16 cellular contexts compared by ENCODE assay signal in genomic region chr4:147620315-147620714, GRCh38. TPM values are rescaled to one million over a fixed set of nuclear protein-coding genes. Genes with fewer than 3 reads are reported as not detected.
DNase-seq lines count a peak whose midpoint lies in the region; ATAC-seq, FAIRE-seq and TF ChIP-seq lines count a peak whose summit lies in the region.
"Had no signal": no experiment of that assay in that cellular context is flagged by ENCODE, and none has a peak within 500 bp of the region (broad histone marks: within the 10 kb centered on the region; RNA-seq: fewer than 3 reads in every experiment).

No MANE protein-coding gene starts in this region.

- no peak overlapping the region for H3K18ac ChIP-seq in H9 (ENCODE audit: insufficient read length, low read depth, low read length)

- H3T11ph ChIP-seq in H9 (ENCODE audit: low read length) = no peak overlapping the region

- H4K91ac ChIP-seq in H9 (ENCODE audit: insufficient read length, low read depth, low read length) = no peak overlapping the region

- no peaks in the 10 kb centered on the region for H3K79me1 ChIP-seq in H9 (ENCODE audit: insufficient read depth, low read depth, low read length, poor library complexity, severe bottlenecking)

- no peaks in the 10 kb centered on the region for H4K20me1 ChIP-seq in H9 (ENCODE audit: control insufficient read depth, insufficient read depth, insufficient read length)
- no peaks in the 10 kb centered on the region for H4K20me1 ChIP-seq in SU-DHL-6 (ENCODE audit: low read depth, low read length)

- H2BK15ac ChIP-seq in H9 (ENCODE audit: low read depth, low read length) = no peak overlapping the region

- H2BK20ac ChIP-seq in H9 (ENCODE audit: low read depth, low read length, poor library complexity, severe bottlenecking) = no peak overlapping the region

- no peak overlapping the region for H2AK5ac ChIP-seq in H9 (ENCODE audit: insufficient read length, low read length)

- peak overlapping the region; percentile 4 for H3K27ac Mint-ChIP-seq in CD4-positive, alpha-beta T cell
- H3K27ac Mint-ChIP-seq in H9 (no peak overlapping the region), naive B cell (peak overlapping the region in 3 of 6 donors; percentile 46 to 69 (median 50))

- H3K4me3 ChIP-seq in SU-DHL-6 (ENCODE audit: insufficient read depth, low read length, poor library complexity, severe bottlenecking) = no peak overlapping the region
- H3K4me3 ChIP-seq in pancreas = no peak overlapping the region
- no peak overlapping the region for H3K4me3 ChIP-seq in Peyer's patch
- no peak overlapping the region for H3K4me3 ChIP-seq in lower lobe of right lung
- H3K4me3 ChIP-seq: colonic mucosa, sigmoid colon, thoracic aorta had no signal

- WGBS in H9 (ENCODE audit: extremely low coverage, insufficient read length, low lambda C conversion rate) = no CpG with 5 or more reads among the region's 2 CpGs
- WGBS in pancreas, 2 donors = 23 to 29% methylated on average over 2 of the region's 2 CpGs

- CTCF ChIA-PET in CD4-positive, alpha-beta T cell (lab: Charles Lee) = interaction anchor here (0.8 kb wide), 1 partner anchor 10 kb away, joined by 3 read pairs; no protein-coding TSS in a partner anchor

- TF ChIP-seq POLR2A in Peyer's patch (IDR thresholded peaks at IDR 0.05) = no peak

- peaks cover 3% of the 10 kb centered on the region; the same call in 1 of the 2 replicates for H3F3A ChIP-seq in SU-DHL-6 (ENCODE audit: insufficient read depth)

- no peak overlapping the region for H2BK5ac ChIP-seq in H9 (ENCODE audit: insufficient read length, low read length)

- H3K36me3 Mint-ChIP-seq in CD4-positive, alpha-beta T cell (ENCODE audit: low read depth) = peaks cover 61% of the 10 kb centered on the region
- H3K36me3 Mint-ChIP-seq in H9 (ENCODE audit: insufficient read depth in 1 of 3, low read depth in 3 of 3) = peaks cover 12 to 35% (median 29%) of the 10 kb centered on the region in 3 experiments
- peaks cover 18 to 21% of the 10 kb centered on the region in 2 donors for H3K36me3 Mint-ChIP-seq in naive B cell

- FAIRE-seq in pancreas (lab: Jason Lieb, UNC) = no peak

- no peaks in the 10 kb centered on the region for H3K9me2 ChIP-seq in SU-DHL-6 (replicated peaks; ENCODE audit: insufficient read depth, low read length)

- H2AFZ ChIP-seq in H9 (ENCODE audit: low read length) = no peak overlapping the region
- H2AFZ ChIP-seq in SU-DHL-6 (ENCODE audit: low read depth, low read length, severe bottlenecking) = no peak overlapping the region

- peak overlapping the region; percentile 77 for H3K4me3 Mint-ChIP-seq in CD4-positive, alpha-beta T cell
- H3K4me3 Mint-ChIP-seq in H9 = peak overlapping the region in 1 of 2 experiments; percentile 27; a peak in 1 of 5 replicates
- peak overlapping the region in 5 of 8 donors; percentile 11 to 73 (median 20) for H3K4me3 Mint-ChIP-seq in naive B cell

- H3K4me2 ChIP-seq in H9 (ENCODE audit: insufficient read depth, insufficient read length, low read length) (peak overlapping the region; percentile 4), SU-DHL-6 (ENCODE audit: low read depth, low read length, poor library complexity, severe bottlenecking) (peak overlapping the region; percentile 11)

- H4K5ac ChIP-seq in H9 (ENCODE audit: insufficient read length, low read depth, low read length) = no peak overlapping the region

- no peak overlapping the region for H2BK120ac ChIP-seq in H9 (ENCODE audit: low read depth, low read length, poor library complexity, severe bottlenecking)

- no peak overlapping the region for H3K14ac ChIP-seq in H9 (ENCODE audit: insufficient read depth, low read length)

- POLR2A ChIA-PET in CD4-positive, alpha-beta T cell (lab: Charles Lee) = interaction anchor here (1.4 kb wide), 1 partner anchor 112 kb away, joined by 5 read pairs; the partner anchor contains the start of gene ARHGAP10

- no peak overlapping the region for H3K9ac ChIP-seq in H9 (ENCODE audit: extremely low read depth, insufficient read length, low read length)
- H3K9ac ChIP-seq in SU-DHL-6 (ENCODE audit: low read length) = no peak overlapping the region

- peaks cover 5% of the 10 kb centered on the region for H3K23me2 ChIP-seq in H9 (ENCODE audit: insufficient read length, low read depth, low read length, poor library complexity, severe bottlenecking)

- H3K27me3 ChIP-seq in CD4-positive, alpha-beta T cell (ENCODE audit: control insufficient read depth, insufficient read depth, low read length) = no peaks in the 10 kb centered on the region
- H3K27me3 ChIP-seq in H9 (ENCODE audit: insufficient read depth, low read length) = no peaks in the 10 kb centered on the region
- H3K27me3 ChIP-seq in SU-DHL-6 (ENCODE audit: low read length) = no peaks in the 10 kb centered on the region
- H3K27me3 ChIP-seq in pancreas = no peaks in the 10 kb centered on the region
- H3K27me3 ChIP-seq in Peyer's patch = no peaks in the 10 kb centered on the region
- no peaks in the 10 kb centered on the region for H3K27me3 ChIP-seq in lower lobe of right lung (ENCODE audit: low read depth)
- H3K27me3 ChIP-seq: colonic mucosa, sigmoid colon had no signal

- H3K79me2 ChIP-seq in H9 (ENCODE audit: insufficient read depth, low read length) = peaks cover 9% of the 10 kb centered on the region; the same call in 1 of the 2 replicates
- peaks cover 61% of the 10 kb centered on the region for H3K79me2 ChIP-seq in SU-DHL-6 (ENCODE audit: insufficient read depth, low read length)

- no peak overlapping the region for H4K8ac ChIP-seq in H9 (replicated peaks; ENCODE audit: insufficient read length, low read depth, low read length)

- H3K27ac ChIP-seq in CD4-positive, alpha-beta T cell (ENCODE audit: low read depth, low read length) = no peak overlapping the region
- H3K27ac ChIP-seq in H9 (ENCODE audit: insufficient read length, low read depth, low read length) (no peak overlapping the region), SU-DHL-6 (ENCODE audit: low read depth, low read length) (no peak overlapping the region), pancreas (no peak overlapping the region), Peyer's patch (no peak overlapping the region), lower lobe of right lung (no peak overlapping the region)
- H3K27ac ChIP-seq: colonic mucosa, sigmoid colon, thoracic aorta had no signal

- ATAC-seq in CD4-positive, alpha-beta T cell (ENCODE audit: poor library complexity) = no peak
- ATAC-seq in naive B cell (ENCODE audit: low read depth in 2 of 2) (no peak), pancreas (no peak), lower lobe of right lung (no peak)
- ATAC-seq: activated CD4-positive, CD25-positive, alpha-beta regulatory T cell treated with anti-CD3 and anti-CD28 coated beads, Interleukin-2, amount 50 U/mL, for 24 hours had no signal

- no peak overlapping the region for H3K23ac ChIP-seq in H9 (ENCODE audit: insufficient read length, low read depth, low read length)

- peaks cover 50% of the 10 kb centered on the region for H3K4me1 Mint-ChIP-seq in CD4-positive, alpha-beta T cell (ENCODE audit: low read depth)
- H3K4me1 Mint-ChIP-seq in H9 = peaks cover 25 to 30% of the 10 kb centered on the region in 2 experiments
- H3K4me1 Mint-ChIP-seq in naive B cell = peaks cover 27 to 62% (median 34%) of the 10 kb centered on the region in 3 donors

- DNase-seq in CD4-positive, alpha-beta T cell = no peak
- DNase-seq in H9 = no peak
- no peak for DNase-seq in naive B cell
- no peak for DNase-seq in pancreas
- no peak for DNase-seq in stimulated activated CD4-positive, alpha-beta T cell treated with anti-CD3 and anti-CD28 coated beads, Interleukin-4, amount 100 ng/mL, for 24 hours
- DNase-seq in Peyer's patch = no peak
- DNase-seq in lower lobe of right lung = no peak
- DNase-seq: activated gamma-delta T cell treated with Interleukin-2 at 50 U/mL for 16 hours, colonic mucosa, COR-L47, NCI-H446 treated with DMSO at 0.1 percent for 48 hours, Right ventricle myocardium superior, sigmoid colon had no signal

- H3K27me3 Mint-ChIP-seq in CD4-positive, alpha-beta T cell = no peaks in the 10 kb centered on the region
- H3K27me3 Mint-ChIP-seq in H9 (ENCODE audit: low read depth) (no peaks in the 10 kb centered on the region; the same call in 1 of the 2 replicates), naive B cell (peaks cover 0 to 3% (median 0%) of the 10 kb centered on the region in 3 donors)

- H3K9me3 ChIP-seq in CD4-positive, alpha-beta T cell (ENCODE audit: control insufficient read depth, low read length) = no peaks in the 10 kb centered on the region
- H3K9me3 ChIP-seq in H9 (ENCODE audit: control insufficient read depth, low read depth, low read length) (no peaks in the 10 kb centered on the region), SU-DHL-6 (ENCODE audit: insufficient read depth, low read length) (no peaks in the 10 kb centered on the region), pancreas (no peaks in the 10 kb centered on the region), Peyer's patch (no peaks in the 10 kb centered on the region), lower lobe of right lung (no peaks in the 10 kb centered on the region)
- H3K9me3 ChIP-seq: colonic mucosa, sigmoid colon, thoracic aorta had no signal

- H3K4me1 ChIP-seq in H9 (ENCODE audit: insufficient read depth, low read length) (no peaks in the 10 kb centered on the region), pancreas (peaks cover 12 to 28% (median 24%) of the 10 kb centered on the region in 3 donors), Peyer's patch (peaks cover 0 to 28% (median 8%) of the 10 kb centered on the region in 4 donors), lower lobe of right lung (peaks cover 41% of the 10 kb centered on the region)

- H3K36me3 ChIP-seq in SU-DHL-6 (ENCODE audit: low read length) = peaks cover 13% of the 10 kb centered on the region; the same call in 1 of the 2 replicates
- H3K36me3 ChIP-seq in pancreas = peaks cover 0 to 18% (median 0%) of the 10 kb centered on the region in 3 donors
- H3K36me3 ChIP-seq in Peyer's patch = peaks cover 0 to 32% (median 3%) of the 10 kb centered on the region in 3 donors
- peaks cover 39% of the 10 kb centered on the region for H3K36me3 ChIP-seq in lower lobe of right lung
- H3K36me3 ChIP-seq: colonic mucosa had no signal

- H2BK12ac ChIP-seq in H9 (ENCODE audit: insufficient read length, low read depth, low read length) = no peak overlapping the region

- H3K4ac ChIP-seq in H9 (ENCODE audit: low read depth, low read length) = no peak overlapping the region

- intact Hi-C loops in CD4-positive, alpha-beta T cell (cut with DNase I, micrococcal nuclease) = loop anchor here in 1 of 2 experiments (5.0 to 10.0 kb wide), 2 partner anchors 112 to 444 kb away; partner anchors contain the start of gene ARHGAP10
- intact Hi-C loops in pancreas (cut with DNase I) (no loop called here), lower lobe of right lung (cut with DNase I) (no loop called here)

- no peaks in the 10 kb centered on the region for H3K9me3 Mint-ChIP-seq in CD4-positive, alpha-beta T cell
- H3K9me3 Mint-ChIP-seq in H9 (no peaks in the 10 kb centered on the region), naive B cell (no peaks in the 10 kb centered on the region)

- no peak for TF ChIP-seq CTCF in CD4-positive, alpha-beta T cell (IDR thresholded peaks at IDR 0.05)
- TF ChIP-seq CTCF in H9 (conservative IDR thresholded peaks at IDR 0.05) (no peak), SU-DHL-6 (IDR thresholded peaks at IDR 0.05; ENCODE audit: insufficient read depth, low read length, poor library complexity, severe bottlenecking) (no peak), pancreas (IDR thresholded peaks at IDR 0.05) (no peak), Peyer's patch (IDR thresholded peaks at IDR 0.05) (no peak), lower lobe of right lung (IDR thresholded peaks at IDR 0.05) (no peak)

- H3K56ac ChIP-seq in H9 (ENCODE audit: insufficient read length, low read depth, low read length) = no peak overlapping the region

RNA-seq across cellular contexts. Expression of gene TMEM184C, which starts 3.1 kb away (rescaled TPM):
- 10 to 100 TPM; 10.0 to 10.1 TPM for total RNA-seq in CD4-positive, alpha-beta T cell
- total RNA-seq in H9 (2021) = 43.8 and 45.5 TPM in 2 replicates
- 10 to 100 TPM in 5 of 6 donors, 1 to 10 TPM in 1; 3.0 to 29.7 (median 18.4) TPM for polyA plus RNA-seq in naive B cell (ENCODE audit: low read depth in 6 of 6)
- total RNA-seq in pancreas = 10 to 100 TPM; 10.5 to 19.2 (median 16.2) TPM
- polyA plus RNA-seq in pancreas = 1 to 10 TPM; 2.2 to 6.8 TPM
- total RNA-seq in Peyer's patch = 10 to 100 TPM; 23.7 to 38.0 (median 27.9) TPM
- 29.2 TPM for total RNA-seq in lower lobe of right lung
